In genomic region chr4:186291256-186291890, GRCh38 we compare ENCODE assay signal across 32 cellular contexts. TPM values are rescaled to one million over a fixed set of nuclear protein-coding genes. Genes with fewer than 3 reads are reported as not detected.
"Had no signal": no experiment of that assay in that cellular context is flagged by ENCODE, and none has a peak within 500 bp of the region (broad histone marks: within the 10 kb centered on the region; RNA-seq: fewer than 3 reads in every experiment).

No MANE protein-coding gene starts in this region.

- H3K27ac ChIP-seq: heart right ventricle, hepatocyte, lower lobe of right lung, pancreas, prostate gland, sigmoid colon, stomach, testis, thyroid gland, transverse colon, upper lobe of right lung had no signal

- H3K9me3 ChIP-seq: heart right ventricle, lower lobe of right lung, pancreas, prostate gland, sigmoid colon, stomach, testis, thyroid gland, transverse colon, upper lobe of right lung had no signal

- H3K4me3 Mint-ChIP-seq: naive thymus-derived CD4-positive, alpha-beta T cell; natural killer cell treated with Interleukin-12 subunit alpha and Interleukin-12 subunit beta and Interleukin-15 and Interleukin-18, amount 100 ng/mL, for 72 hours; neural crest cell; stimulated activated naive B cell treated with anti-CD40 and anti-IgM and Interleukin-4, amounts not matched to agents 10 μg/mL and 1 μg/mL and 100 μg/mL, for 72 hours had no signal

- H3K4me3 ChIP-seq: heart right ventricle, hepatocyte, lower lobe of right lung, pancreas, prostate gland, sigmoid colon, smooth muscle cell, stomach, testis, thyroid gland, transverse colon, upper lobe of right lung had no signal

- DNase-seq: heart right ventricle; islet precursor cell; left ventricle myocardium superior; lower lobe of right lung; mammary epithelial cell; mesenchymal stem cell; naive thymus-derived CD4-positive, alpha-beta T cell; nucleus accumbens; pancreas; posterior cingulate gyrus; retina; right cardiac atrium; sigmoid colon; stimulated activated CD4-positive, alpha-beta T cell treated with anti-CD3 and anti-CD28 coated beads, Interleukin-2, amount 100 ng/mL, for 24 hours; stimulated activated CD4-positive, alpha-beta T cell treated with anti-CD3 and anti-CD28 coated beads, Interleukin-4, amount 100 ng/mL, for 1 hour; stimulated activated naive B cell treated with anti-CD40 and anti-IgM and Interleukin-4, amounts not matched to agents 10 μg/mL and 1 μg/mL and 100 μg/mL, for 72 hours; stimulated activated naive CD8-positive, alpha-beta T cell treated with anti-CD3 and anti-CD28 coated beads, Interleukin-15, Interleukin-2, amounts not matched to agents 100 U/mL and 50 U/mL, for 24 hours; stomach; testis; thyroid gland; transverse colon; upper lobe of right lung had no signal

- H3K4me1 Mint-ChIP-seq: naive thymus-derived CD4-positive, alpha-beta T cell; neural crest cell; stimulated activated naive B cell treated with anti-CD40 and anti-IgM and Interleukin-4, amounts not matched to agents 10 μg/mL and 1 μg/mL and 100 μg/mL, for 72 hours had no signal

- H3K36me3 ChIP-seq: heart right ventricle, lower lobe of right lung, pancreas, prostate gland, sigmoid colon, stomach, thyroid gland, transverse colon, upper lobe of right lung had no signal

- FAIRE-seq: pancreas, urothelium cell line had no signal

- H3K27ac Mint-ChIP-seq: naive thymus-derived CD4-positive, alpha-beta T cell; natural killer cell treated with Interleukin-12 subunit alpha and Interleukin-12 subunit beta and Interleukin-15 and Interleukin-18, amount 100 ng/mL, for 72 hours; stimulated activated naive B cell treated with anti-CD40 and anti-IgM and Interleukin-4, amounts not matched to agents 10 μg/mL and 1 μg/mL and 100 μg/mL, for 72 hours had no signal

- H3K36me3 Mint-ChIP-seq: naive thymus-derived CD4-positive, alpha-beta T cell; natural killer cell treated with Interleukin-12 subunit alpha and Interleukin-12 subunit beta and Interleukin-15 and Interleukin-18, amount 100 ng/mL, for 72 hours; stimulated activated naive B cell treated with anti-CD40 and anti-IgM and Interleukin-4, amounts not matched to agents 10 μg/mL and 1 μg/mL and 100 μg/mL, for 72 hours had no signal

- ATAC-seq: heart right ventricle; left ventricle myocardium superior; lower lobe of right lung; naive thymus-derived CD4-positive, alpha-beta T cell; natural killer cell treated with Interleukin-12 subunit alpha and Interleukin-12 subunit beta and Interleukin-15 and Interleukin-18, amount 100 ng/mL, for 72 hours; pancreas; right cardiac atrium; stimulated activated naive B cell treated with anti-CD40 and anti-IgM and Interleukin-4, amounts not matched to agents 10 μg/mL and 1 μg/mL and 100 μg/mL, for 72 hours; stimulated activated naive CD8-positive, alpha-beta T cell treated with anti-CD3 and anti-CD28 coated beads, Interleukin-15, Interleukin-2, amounts not matched to agents 100 U/mL and 50 U/mL, for 24 hours; upper lobe of right lung had no signal

- H3K27me3 ChIP-seq: hepatocyte, pancreas, stomach, testis, thyroid gland, transverse colon, upper lobe of right lung had no signal

- H3K9me3 Mint-ChIP-seq: naive thymus-derived CD4-positive, alpha-beta T cell; natural killer cell treated with Interleukin-12 subunit alpha and Interleukin-12 subunit beta and Interleukin-15 and Interleukin-18, amount 100 ng/mL, for 72 hours; neural crest cell; stimulated activated naive B cell treated with anti-CD40 and anti-IgM and Interleukin-4, amounts not matched to agents 10 μg/mL and 1 μg/mL and 100 μg/mL, for 72 hours had no signal

- H3K4me1 ChIP-seq: heart right ventricle, lower lobe of right lung, prostate gland, sigmoid colon, stomach, testis, thyroid gland, transverse colon, upper lobe of right lung had no signal

RNA-seq across cellular contexts. Expression of gene F11, which starts 25.4 kb away (rescaled TPM):
- total RNA-seq: kidney epithelial cell; mammary epithelial cell; mononuclear cell; myocyte; natural killer cell treated with Interleukin-12 subunit alpha and Interleukin-12 subunit beta and Interleukin-15 and Interleukin-18, amount 100 ng/mL, for 72 hours; neural crest cell; osteoblast; prostate gland; smooth muscle cell; stomach; thyroid gland; transverse colon had no signal
- polyA plus RNA-seq: mammary epithelial cell; naive thymus-derived CD4-positive, alpha-beta T cell; right cardiac atrium; smooth muscle cell had no signal
